9 cellular contexts compared by ENCODE assay signal in the genomic region with DNA sequence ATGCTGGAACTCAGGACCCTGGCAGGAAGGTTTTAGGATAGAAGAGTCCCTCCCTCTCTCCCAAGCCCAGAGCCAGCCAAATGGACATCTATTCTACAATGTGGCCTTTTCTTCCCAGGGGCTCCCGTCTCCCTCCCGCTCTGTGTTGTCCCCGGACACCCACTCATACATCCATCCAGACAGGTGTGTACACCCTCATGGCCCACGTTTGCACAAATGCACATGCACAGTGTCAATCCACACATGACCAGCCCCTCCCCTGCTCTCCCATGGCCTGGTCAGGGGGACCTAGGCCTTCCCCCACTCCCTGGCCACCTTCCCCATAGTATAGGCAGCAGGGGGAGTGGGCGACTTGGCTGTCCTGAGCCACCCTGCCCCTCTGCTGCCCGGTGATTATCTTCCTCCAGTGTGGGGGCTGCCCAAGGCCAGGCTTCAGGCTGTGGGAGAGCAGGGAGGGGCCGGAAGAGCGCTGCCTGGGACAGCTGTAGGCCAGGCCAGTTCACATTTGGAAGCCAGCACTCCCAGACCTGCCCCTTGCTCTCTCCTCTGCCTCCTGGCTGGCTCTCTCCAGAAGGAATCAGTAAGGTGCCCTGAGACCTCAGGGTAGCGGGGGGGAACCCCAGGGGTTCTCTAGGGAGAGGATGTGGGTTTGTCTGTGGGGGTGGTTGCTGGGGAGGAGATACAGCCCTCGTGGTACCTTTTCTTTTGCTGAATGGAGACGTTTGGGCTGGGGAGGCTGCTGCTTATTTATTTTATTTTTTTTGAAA. TPM values are rescaled to one million over a fixed set of nuclear protein-coding genes. Genes with fewer than 3 reads are reported as not detected.
DNase-seq lines count a peak whose midpoint lies in the region; ATAC-seq and TF ChIP-seq lines count a peak whose summit lies in the region.
"Had no signal": no experiment of that assay in that cellular context is flagged by ENCODE, and none has a peak within 500 bp of the region (broad histone marks: within the 10 kb centered on the region; RNA-seq: fewer than 3 reads in every experiment).

No MANE protein-coding gene starts in this region.

- H3K9me3 ChIP-seq in CD4-positive, CD25-positive, alpha-beta regulatory T cell (ENCODE audit: control insufficient read depth in 2 of 2, low read length in 2 of 2), result no peaks in the 10 kb centered on the region
- no peaks in the 10 kb centered on the region for H3K9me3 ChIP-seq in thymus (ENCODE audit: control insufficient read depth)

- H3K36me3 Mint-ChIP-seq in CD4-positive, CD25-positive, alpha-beta regulatory T cell, result peaks cover 2% of the 10 kb centered on the region
- no peaks in the 10 kb centered on the region for H3K36me3 Mint-ChIP-seq in endothelial cell (ENCODE audit: low read depth, unreplicated experiment)

- H3K27ac ChIP-seq in CD4-positive, CD25-positive, alpha-beta regulatory T cell (ENCODE audit: insufficient read depth, low read length, poor library complexity, severe bottlenecking), result peak overlapping the region; percentile 62
- H3K27ac ChIP-seq in thymus (ENCODE audit: low read depth), result peak overlapping the region; percentile 31
- H3K27ac ChIP-seq: SK-N-MC had no signal

- H3K4me1 ChIP-seq in CD4-positive, CD25-positive, alpha-beta regulatory T cell (ENCODE audit: control insufficient read depth, insufficient read depth, low read length, poor library complexity, severe bottlenecking), result peaks cover 68% of the 10 kb centered on the region
- peaks cover 60% of the 10 kb centered on the region for H3K4me1 ChIP-seq in thymus (ENCODE audit: control insufficient read depth, insufficient read depth, low read length)

- peak overlapping the region; percentile 7 for H3K4me3 ChIP-seq in CD4-positive, CD25-positive, alpha-beta regulatory T cell (ENCODE audit: low read depth, low read length)
- no peak overlapping the region for H3K4me3 ChIP-seq in thymus (ENCODE audit: low read length)
- H3K4me3 ChIP-seq: SK-N-MC had no signal

- H3K36me3 ChIP-seq in CD4-positive, CD25-positive, alpha-beta regulatory T cell (ENCODE audit: control insufficient read depth, insufficient read depth, low read length), result no peaks in the 10 kb centered on the region
- H3K36me3 ChIP-seq in thymus (ENCODE audit: control insufficient read depth, insufficient read depth), result no peaks in the 10 kb centered on the region

- 49% methylated on average over 11 of the region's 11 CpGs for WGBS in thymus

- no peaks in the 10 kb centered on the region for H3K9me3 Mint-ChIP-seq in CD4-positive, CD25-positive, alpha-beta regulatory T cell
- H3K9me3 Mint-ChIP-seq in endothelial cell (ENCODE audit: unreplicated experiment), result no peaks in the 10 kb centered on the region

- no peak for TF ChIP-seq CTCF in endothelial cell (IDR thresholded peaks at IDR 0.05; ENCODE audit: unreplicated experiment)

- H3K4me1 Mint-ChIP-seq in CD4-positive, CD25-positive, alpha-beta regulatory T cell, result peaks cover 0 to 77% (median 38%) of the 10 kb centered on the region in 4 donors
- peaks cover 22% of the 10 kb centered on the region for H3K4me1 Mint-ChIP-seq in endothelial cell (ENCODE audit: unreplicated experiment)

- ATAC-seq in CD4-positive, CD25-positive, alpha-beta regulatory T cell (ENCODE audit: low read depth in 2 of 2), result peak; percentile 81 to 84
- peak; percentile 51 for ATAC-seq in GM21786 (IDR thresholded peaks at IDR 0.05; ENCODE audit: unreplicated experiment)

- peak overlapping the region; percentile 70 to 90 (median 78) for H3K4me3 Mint-ChIP-seq in CD4-positive, CD25-positive, alpha-beta regulatory T cell
- no peak overlapping the region for H3K4me3 Mint-ChIP-seq in endothelial cell (ENCODE audit: unreplicated experiment)

- peaks cover 4% of the 10 kb centered on the region for H3K27me3 Mint-ChIP-seq in CD4-positive, CD25-positive, alpha-beta regulatory T cell
- H3K27me3 Mint-ChIP-seq in endothelial cell (ENCODE audit: unreplicated experiment), result peaks cover 4% of the 10 kb centered on the region

- peak overlapping the region; percentile 90 to 96 (median 94) for H3K27ac Mint-ChIP-seq in CD4-positive, CD25-positive, alpha-beta regulatory T cell
- no peak overlapping the region for H3K27ac Mint-ChIP-seq in endothelial cell (ENCODE audit: unreplicated experiment)

- peak; percentile 72 to 89 (median 87) for DNase-seq in CD4-positive, CD25-positive, alpha-beta regulatory T cell
- peak; percentile 49 to 92 (median 74) for DNase-seq in T-helper 2 cell
- DNase-seq in effector CD8-positive, alpha-beta T cell (lab: John Stamatoyannopoulos, UW), result peak; percentile 55
- DNase-seq in endothelial cell (ENCODE audit: low spot score), result no peak
- no peak for DNase-seq in T1000 (lab: John Stamatoyannopoulos, UW)
- DNase-seq in islet precursor cell, result no peak

- no peaks in the 10 kb centered on the region for H3K27me3 ChIP-seq in CD4-positive, CD25-positive, alpha-beta regulatory T cell (ENCODE audit: control insufficient read depth, insufficient read depth, low read length)
- H3K27me3 ChIP-seq in thymus (ENCODE audit: control insufficient read depth, insufficient read depth), result no peaks in the 10 kb centered on the region

RNA-seq across cellular contexts. Expression of gene PTPN7, which starts 4.1 kb away (rescaled TPM):
- total RNA-seq in CD4-positive, CD25-positive, alpha-beta regulatory T cell, result 124 TPM
- polyA plus RNA-seq in CD4-positive, CD25-positive, alpha-beta regulatory T cell, result 10 to 100 TPM; 57.5 to 83.1 (median 76.8) TPM
- 75.2 TPM for polyA plus RNA-seq in thymus
- 1.3 TPM for total RNA-seq in endothelial cell (ENCODE audit: unreplicated experiment)

RNA-seq across cellular contexts. Expression of gene ARL8A, which starts 19.9 kb away (rescaled TPM):
- total RNA-seq in CD4-positive, CD25-positive, alpha-beta regulatory T cell, result 84.1 TPM
- 10 to 100 TPM in 1 of 4 donors, 1 to 10 TPM in 3; 6.6 to 11.1 (median 7.7) TPM for polyA plus RNA-seq in CD4-positive, CD25-positive, alpha-beta regulatory T cell
- polyA plus RNA-seq in thymus, result 29.5 TPM
- 38.8 TPM for total RNA-seq in endothelial cell (ENCODE audit: unreplicated experiment)

RNA-seq across cellular contexts. Expression of gene LGR6, which starts 29.1 kb away (rescaled TPM):
- total RNA-seq in CD4-positive, CD25-positive, alpha-beta regulatory T cell, result 0.32 TPM
- polyA plus RNA-seq in CD4-positive, CD25-positive, alpha-beta regulatory T cell, result under 1 TPM; 0.16 to 0.87 (median 0.30) TPM
- polyA plus RNA-seq in thymus, result 1.0 TPM
- 0.23 TPM for total RNA-seq in endothelial cell (ENCODE audit: unreplicated experiment)

RNA-seq across cellular contexts. Expression of gene GPR37L1, which starts 41.7 kb away (rescaled TPM):
- total RNA-seq in CD4-positive, CD25-positive, alpha-beta regulatory T cell, result not detected
- under 1 TPM; 0.03 to 0.25 (median 0.17) TPM for polyA plus RNA-seq in CD4-positive, CD25-positive, alpha-beta regulatory T cell
- polyA plus RNA-seq in thymus, result 0.09 TPM
- total RNA-seq in endothelial cell (ENCODE audit: unreplicated experiment), result not detected

Comparison
In these comparisons a context has a peak if more than half of its experiments do, and no peak if none do; other contexts are left out.
1. DNase-seq: peak in CD4-positive, CD25-positive, alpha-beta regulatory T cell (3 of 3), T-helper 2 cell (5 of 5) and effector CD8-positive, alpha-beta T cell (single experiment); none in endothelial cell (single experiment), T1000 (single experiment) and islet precursor cell (single experiment).
2. RNA of gene PTPN7, which starts 4.1 kb away (total RNA-seq): 124 TPM in CD4-positive, CD25-positive, alpha-beta regulatory T cell (single experiment); 1.3 TPM in endothelial cell (single experiment); every median in the first group is over 10 times any median in the second.